In the genomic region with DNA sequence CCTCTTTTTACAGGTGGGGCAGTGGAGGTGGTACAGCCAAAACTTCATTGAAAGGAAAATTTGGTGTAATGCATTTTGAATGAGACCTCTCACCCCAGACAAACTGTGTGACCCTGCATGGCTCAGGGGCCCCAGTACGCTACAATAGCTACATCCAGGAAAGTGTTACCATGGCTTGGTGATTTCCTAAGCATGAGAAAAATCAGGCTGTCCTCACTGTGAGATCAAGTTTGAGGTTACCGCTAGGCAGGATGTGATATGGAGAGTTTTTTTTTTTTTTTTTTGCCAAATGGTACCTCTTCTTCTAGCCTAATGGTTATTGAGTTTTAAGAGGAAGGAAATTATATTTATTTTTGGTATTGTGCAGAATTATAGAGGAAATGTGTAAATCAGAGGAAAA, we compare ENCODE assay signal across 20 cellular contexts.
DNase-seq lines count a peak whose midpoint lies in the region; ATAC-seq and TF ChIP-seq lines count a peak whose summit lies in the region.
"Had no signal": no experiment of that assay in that cellular context is flagged by ENCODE, and none has a peak within 500 bp of the region (broad histone marks: within the 10 kb centered on the region; RNA-seq: fewer than 3 reads in every experiment).

No MANE protein-coding gene starts in this region.

- no peak for TF ChIP-seq EP300 in tibial nerve (IDR thresholded peaks at IDR 0.05)

- peak overlapping the region; percentile 21 to 75 (median 70) for H3K4me2 ChIP-seq in BLaER1 treated with 17β-estradiol and CSF1 and Interleukin-3, amounts not matched to agents 10 nM and 100 nM
- no peak overlapping the region for H3K4me2 ChIP-seq in Loucy (ENCODE audit: low read depth, low read length, poor library complexity, severe bottlenecking)

- intact Hi-C loops in heart left ventricle (cut with DNase I) (loop anchor here in 2 of 10 donors (5.0 to 10.0 kb wide), 3 partner anchors 208 to 824 kb away; partner anchors contain the start of gene JARID2 (in 1 of the 2)), Right ventricle myocardium inferior (cut with DNase I) (loop anchor here (5.0 kb wide), 1 partner anchor 289 kb away; no protein-coding TSS in a partner anchor)

- H3K79me2 ChIP-seq in Loucy (ENCODE audit: insufficient read depth, low read length), result no peaks in the 10 kb centered on the region

- TF ChIP-seq POLR2A in heart left ventricle (IDR thresholded peaks at IDR 0.05) (no peak), tibial nerve (IDR thresholded peaks at IDR 0.05) (no peak)

- DNase-seq in heart left ventricle (no peak), Right ventricle myocardium inferior (ENCODE audit: missing footprints) (no peak), progenitor cell of endocrine pancreas (ENCODE audit: low spot score, unreplicated experiment) (no peak), tibial nerve (ENCODE audit: low spot score in 2 of 2) (no peak)
- DNase-seq: Calu3; CD8-positive, alpha-beta memory T cell; DMS153; KG1; NCI-H1092 treated with DMSO at 0.1 percent for 48 hours; NCI-H1436 treated with DMSO at 0.1 percent for 48 hours; NCI-H1930; NCI-H226; NCI-H510A treated with DMSO at 0.1 percent for 48 hours; NCI-H748 treated with DMSO at 0.1 percent for 48 hours; SJCRH30 had no signal

- peaks cover 9% of the 10 kb centered on the region for H3K36me3 Mint-ChIP-seq in progenitor cell of endocrine pancreas (ENCODE audit: insufficient read depth)

- H3K4me3 Mint-ChIP-seq in progenitor cell of endocrine pancreas (ENCODE audit: low read depth), result no peak overlapping the region
- H3K4me3 Mint-ChIP-seq: CD8-positive, alpha-beta memory T cell had no signal

- H3K4me3 ChIP-seq in heart left ventricle (no peak overlapping the region), Loucy (ENCODE audit: low read length, poor library complexity, severe bottlenecking) (no peak overlapping the region), tibial nerve (no peak overlapping the region)
- no peak overlapping the region for H3K4me3 ChIP-seq in BLaER1 treated with 17β-estradiol and CSF1 and Interleukin-3, amounts not matched to agents 10 nM and 100 nM
- H3K4me3 ChIP-seq: SJCRH30 had no signal

- ATAC-seq in heart left ventricle (peak; percentile 49 to 66 (median 58)), Right ventricle myocardium inferior (no peak), HG02870 (IDR thresholded peaks at IDR 0.05; ENCODE audit: unreplicated experiment) (no peak)
- ATAC-seq: HCT116 had no signal

- no peaks in the 10 kb centered on the region for H4K20me1 ChIP-seq in BLaER1 treated with 17β-estradiol and CSF1 and Interleukin-3, amounts not matched to agents 10 nM and 100 nM
- no peaks in the 10 kb centered on the region for H4K20me1 ChIP-seq in Loucy (ENCODE audit: insufficient read depth, low read length, poor library complexity, severe bottlenecking)

- H3K9ac ChIP-seq in BLaER1 treated with 17β-estradiol and CSF1 and Interleukin-3, amounts not matched to agents 10 nM and 100 nM, result no peak overlapping the region
- H3K9ac ChIP-seq in Loucy (ENCODE audit: low read depth, low read length, poor library complexity, severe bottlenecking), result peak overlapping the region; percentile 18

- peaks cover 0 to 4% (median 0%) of the 10 kb centered on the region in 12 donors for H3K9me3 ChIP-seq in heart left ventricle
- peaks cover 0 to 11% (median 7%) of the 10 kb centered on the region in 11 experiments; a peak in 14 of 22 replicates for H3K9me3 ChIP-seq in BLaER1 treated with 17β-estradiol and CSF1 and Interleukin-3, amounts not matched to agents 10 nM and 100 nM (replicated peaks in 1 of 11)
- peaks cover 5% of the 10 kb centered on the region for H3K9me3 ChIP-seq in Loucy (ENCODE audit: insufficient read depth, low read depth, low read length)
- no peaks in the 10 kb centered on the region for H3K9me3 ChIP-seq in tibial nerve
- H3K9me3 ChIP-seq: SJCRH30 had no signal

- TF ChIP-seq CTCF in heart left ventricle (IDR thresholded peaks at IDR 0.05) (no peak), Loucy (conservative IDR thresholded peaks at IDR 0.05; ENCODE audit: low read length) (no peak), progenitor cell of endocrine pancreas (IDR thresholded peaks at IDR 0.05; ENCODE audit: unreplicated experiment) (no peak), tibial nerve (IDR thresholded peaks at IDR 0.05) (no peak)

- no peak overlapping the region for H2AFZ ChIP-seq in Loucy (ENCODE audit: low read length)

- no peaks in the 10 kb centered on the region for H3K27me3 Mint-ChIP-seq in progenitor cell of endocrine pancreas

- no peaks in the 10 kb centered on the region for H3K9me2 ChIP-seq in Loucy (replicated peaks; ENCODE audit: low read depth, low read length)

- H3K4me1 ChIP-seq in heart left ventricle (peaks cover 0 to 20% (median 6%) of the 10 kb centered on the region in 12 donors), Loucy (ENCODE audit: insufficient read depth, low read length, poor library complexity, severe bottlenecking) (peaks cover 52% of the 10 kb centered on the region), tibial nerve (no peaks in the 10 kb centered on the region)
- H3K4me1 ChIP-seq in BLaER1 treated with 17β-estradiol and CSF1 and Interleukin-3, amounts not matched to agents 10 nM and 100 nM, result peaks cover 15 to 32% (median 28%) of the 10 kb centered on the region in 10 experiments
- H3K4me1 ChIP-seq: SJCRH30 had no signal

- no peaks in the 10 kb centered on the region for H3K27me3 ChIP-seq in heart left ventricle
- no peaks in the 10 kb centered on the region for H3K27me3 ChIP-seq in BLaER1 treated with 17β-estradiol and CSF1 and Interleukin-3, amounts not matched to agents 10 nM and 100 nM
- no peaks in the 10 kb centered on the region for H3K27me3 ChIP-seq in Loucy (ENCODE audit: insufficient read depth, low read length, poor library complexity, severe bottlenecking)
- no peaks in the 10 kb centered on the region for H3K27me3 ChIP-seq in tibial nerve
- H3K27me3 ChIP-seq: SJCRH30 had no signal

- peak overlapping the region; percentile 79 for H3K27ac Mint-ChIP-seq in progenitor cell of endocrine pancreas
- H3K27ac Mint-ChIP-seq: CD8-positive, alpha-beta memory T cell had no signal

- H3F3A ChIP-seq in Loucy (ENCODE audit: low read depth), result no peaks in the 10 kb centered on the region

- WGBS in heart left ventricle, 4 donors, result 29 to 55% (median 49%) methylated on average over 2 of the region's 2 CpGs
- 49 to 61% methylated on average over 2 of the region's 2 CpGs for WGBS in tibial nerve, 2 donors

- H3K36me3 ChIP-seq in heart left ventricle (no peaks in the 10 kb centered on the region), Loucy (ENCODE audit: insufficient read depth, low read length) (no peaks in the 10 kb centered on the region; the same call in 1 of the 2 replicates), tibial nerve (no peaks in the 10 kb centered on the region)
- H3K36me3 ChIP-seq in BLaER1 treated with 17β-estradiol and CSF1 and Interleukin-3, amounts not matched to agents 10 nM and 100 nM, result no peaks in the 10 kb centered on the region
- H3K36me3 ChIP-seq: SJCRH30 had no signal

- H3K4me1 Mint-ChIP-seq in progenitor cell of endocrine pancreas (ENCODE audit: low read depth), result no peaks in the 10 kb centered on the region
- H3K4me1 Mint-ChIP-seq: CD8-positive, alpha-beta memory T cell had no signal

- peaks cover 12% of the 10 kb centered on the region for H3K9me3 Mint-ChIP-seq in progenitor cell of endocrine pancreas (ENCODE audit: low read depth)
- H3K9me3 Mint-ChIP-seq: CD8-positive, alpha-beta memory T cell had no signal

- H3K27ac ChIP-seq in heart left ventricle (peak overlapping the region in 10 of 12 donors; percentile 11 to 73 (median 50)), tibial nerve (no peak overlapping the region)
- H3K27ac ChIP-seq in BLaER1 treated with 17β-estradiol and CSF1 and Interleukin-3, amounts not matched to agents 10 nM and 100 nM, result 0 out of 22 replicates have a peak overlapping the region, but pooled peaks of 2 of the 11 experiments have one; percentile 5 to 15
- H3K27ac ChIP-seq: C4-2B, SJCRH30 had no signal

Comparison
In these comparisons a context has a peak if more than half of its experiments do, and no peak if none do; other contexts are left out.
1. ATAC-seq: peak in heart left ventricle (4 of 4); none in Right ventricle myocardium inferior (single experiment) and HG02870 (single experiment).
2. H3K27ac ChIP-seq: peak in heart left ventricle (10 of 12); none in tibial nerve (0 of 4).